In genomic region chr1:193462629-193463320, GRCh38 we compare ENCODE assay signal across 12 cellular contexts.
DNase-seq lines count a peak whose midpoint lies in the region; ATAC-seq lines count a peak whose summit lies in the region.
"Had no signal": no experiment of that assay in that cellular context is flagged by ENCODE, and none has a peak within 500 bp of the region (broad histone marks: within the 10 kb centered on the region; RNA-seq: fewer than 3 reads in every experiment).

No MANE protein-coding gene starts in this region.

- H3K4me1 Mint-ChIP-seq in CD4-positive, alpha-beta memory T cell: peaks cover 40 to 68% (median 46%) of the 10 kb centered on the region in 4 donors
- H3K4me1 Mint-ChIP-seq in T-helper 17 cell: peaks cover 39% of the 10 kb centered on the region

- H3K4me3 ChIP-seq in CD4-positive, alpha-beta memory T cell (ENCODE audit: low read length in 2 of 2): peak overlapping the region in 1 of 2 donors; percentile 6
- H3K4me3 ChIP-seq: lung had no signal

- POLR2A ChIA-PET in CD4-positive, alpha-beta memory T cell (lab: Charles Lee; ENCODE audit: partially characterized antibody): interaction anchor here (0.6 to 8.8 kb wide), 18 partner anchors 9 to 1243 kb away, joined by 3 to 411 read pairs (median 4); partner anchors contain the start of gene B3GALT2

- no peaks in the 10 kb centered on the region for H3K27me3 Mint-ChIP-seq in CD4-positive, alpha-beta memory T cell
- H3K27me3 Mint-ChIP-seq in T-helper 17 cell: no peaks in the 10 kb centered on the region
- H3K27me3 Mint-ChIP-seq: brain had no signal

- peak overlapping the region; percentile 47 to 84 (median 82) for H3K4me3 Mint-ChIP-seq in CD4-positive, alpha-beta memory T cell
- H3K4me3 Mint-ChIP-seq in T-helper 17 cell: peak overlapping the region; percentile 82
- H3K4me3 Mint-ChIP-seq: brain had no signal

- peaks cover 67% of the 10 kb centered on the region for H3K4me1 ChIP-seq in CD4-positive, alpha-beta memory T cell (ENCODE audit: insufficient read depth, low read length)

- no peaks in the 10 kb centered on the region for H3K9me3 ChIP-seq in CD4-positive, alpha-beta memory T cell (ENCODE audit: control insufficient read depth in 1 of 2, low read length in 2 of 2)
- no peaks in the 10 kb centered on the region for H3K9me3 ChIP-seq in T-helper 17 cell (ENCODE audit: control insufficient read depth, low read length, poor library complexity, severe bottlenecking)

- CTCF ChIA-PET in CD4-positive, alpha-beta memory T cell (lab: Charles Lee; ENCODE audit: partially characterized antibody): interaction anchor here (0.8 to 1.7 kb wide), 6 partner anchors 10 to 276 kb away, joined by 3 to 7 read pairs (median 4); no protein-coding TSS in a partner anchor

- peak overlapping the region in 6 of 7 donors; percentile 87 to 98 (median 94) for H3K27ac Mint-ChIP-seq in CD4-positive, alpha-beta memory T cell
- no peak overlapping the region for H3K27ac Mint-ChIP-seq in T-helper 17 cell
- H3K27ac Mint-ChIP-seq: brain had no signal

- ATAC-seq in HG03060 (IDR thresholded peaks at IDR 0.05; ENCODE audit: low read depth, unreplicated experiment): peak; percentile 59
- peak; percentile 52 for ATAC-seq in T-helper 17 cell
- no peak for ATAC-seq in HG03571 (IDR thresholded peaks at IDR 0.05; ENCODE audit: unreplicated experiment)
- ATAC-seq: HCT116 had no signal

- H3K36me3 ChIP-seq in CD4-positive, alpha-beta memory T cell (ENCODE audit: insufficient read depth, low read length): no peaks in the 10 kb centered on the region

- H3K27ac ChIP-seq in CD4-positive, alpha-beta memory T cell (ENCODE audit: low read depth, low read length): peak overlapping the region; percentile 48

- peak; percentile 31 to 59 (median 53) for DNase-seq in CD4-positive, alpha-beta memory T cell
- DNase-seq in T-helper 17 cell: no peak
- DNase-seq in iris pigment epithelial cell (ENCODE audit: low read depth): peak; percentile 76
- DNase-seq in HK-2 (ENCODE audit: unreplicated experiment): no peak
- no peak for DNase-seq in H4 (ENCODE audit: low spot score)
- DNase-seq in stimulated activated naive CD4-positive, alpha-beta T cell treated with Interleukin-2 at 50 U/mL for 16 hours (lab: John Stamatoyannopoulos, UW): no peak
- DNase-seq: NCI-H510A had no signal

- intact Hi-C loops in CD4-positive, alpha-beta memory T cell (cut with micrococcal nuclease): loop anchor here (5.0 to 10.0 kb wide), 2 partner anchors 278 to 295 kb away; partner anchors contain the start of gene B3GALT2

- H3K36me3 Mint-ChIP-seq in CD4-positive, alpha-beta memory T cell: peaks cover 0 to 4% of the 10 kb centered on the region in 2 donors
- H3K36me3 Mint-ChIP-seq in T-helper 17 cell (ENCODE audit: low read depth): no peaks in the 10 kb centered on the region
- H3K36me3 Mint-ChIP-seq: brain had no signal

- no peaks in the 10 kb centered on the region for H3K27me3 ChIP-seq in CD4-positive, alpha-beta memory T cell (ENCODE audit: insufficient read depth, low read length)

- H3K9me3 Mint-ChIP-seq in CD4-positive, alpha-beta memory T cell: peaks cover 0 to 2% (median 0%) of the 10 kb centered on the region in 8 donors
- H3K9me3 Mint-ChIP-seq: brain had no signal

Comparison
In these comparisons a context has a peak if more than half of its experiments do, and no peak if none do; other contexts are left out.
1. DNase-seq: peak in CD4-positive, alpha-beta memory T cell (5 of 5) and iris pigment epithelial cell (single experiment); none in T-helper 17 cell (0 of 3), HK-2 (single experiment), H4 (single experiment) and stimulated activated naive CD4-positive, alpha-beta T cell treated with Interleukin-2 at 50 U/mL for 16 hours (single experiment).